In the genomic region with DNA sequence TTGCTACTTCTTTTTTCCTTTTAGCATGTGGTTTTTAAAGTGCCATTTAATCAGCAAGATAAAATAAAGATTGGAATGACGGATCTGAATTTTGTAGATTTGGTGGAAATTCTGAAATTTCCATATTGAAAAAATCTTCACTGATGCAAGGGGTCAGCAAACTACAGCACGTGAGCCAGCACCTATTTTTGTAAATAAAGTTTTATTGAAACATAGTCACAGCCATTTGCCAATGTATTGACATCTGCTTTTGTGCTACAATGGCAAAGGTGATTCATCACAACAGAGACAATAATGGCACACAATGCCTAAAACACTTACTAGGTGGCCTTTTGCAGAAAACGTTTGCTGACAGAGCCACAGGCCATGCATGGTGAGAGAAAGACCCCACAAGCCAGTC, we compare ENCODE assay signal across 2 cellular contexts.
TF ChIP-seq lines count a peak whose summit lies in the region.

No MANE protein-coding gene starts in this region.

TF ChIP-seq in GM12878, 131 proteins besides CTCF, POLR2A, EP300 and RAD21:
- TF ChIP-seq POLR2AphosphoS5 (IDR thresholded peaks at IDR 0.05; ENCODE audit: low read length), result no peak
- TF ChIP-seq, protein P1, sequence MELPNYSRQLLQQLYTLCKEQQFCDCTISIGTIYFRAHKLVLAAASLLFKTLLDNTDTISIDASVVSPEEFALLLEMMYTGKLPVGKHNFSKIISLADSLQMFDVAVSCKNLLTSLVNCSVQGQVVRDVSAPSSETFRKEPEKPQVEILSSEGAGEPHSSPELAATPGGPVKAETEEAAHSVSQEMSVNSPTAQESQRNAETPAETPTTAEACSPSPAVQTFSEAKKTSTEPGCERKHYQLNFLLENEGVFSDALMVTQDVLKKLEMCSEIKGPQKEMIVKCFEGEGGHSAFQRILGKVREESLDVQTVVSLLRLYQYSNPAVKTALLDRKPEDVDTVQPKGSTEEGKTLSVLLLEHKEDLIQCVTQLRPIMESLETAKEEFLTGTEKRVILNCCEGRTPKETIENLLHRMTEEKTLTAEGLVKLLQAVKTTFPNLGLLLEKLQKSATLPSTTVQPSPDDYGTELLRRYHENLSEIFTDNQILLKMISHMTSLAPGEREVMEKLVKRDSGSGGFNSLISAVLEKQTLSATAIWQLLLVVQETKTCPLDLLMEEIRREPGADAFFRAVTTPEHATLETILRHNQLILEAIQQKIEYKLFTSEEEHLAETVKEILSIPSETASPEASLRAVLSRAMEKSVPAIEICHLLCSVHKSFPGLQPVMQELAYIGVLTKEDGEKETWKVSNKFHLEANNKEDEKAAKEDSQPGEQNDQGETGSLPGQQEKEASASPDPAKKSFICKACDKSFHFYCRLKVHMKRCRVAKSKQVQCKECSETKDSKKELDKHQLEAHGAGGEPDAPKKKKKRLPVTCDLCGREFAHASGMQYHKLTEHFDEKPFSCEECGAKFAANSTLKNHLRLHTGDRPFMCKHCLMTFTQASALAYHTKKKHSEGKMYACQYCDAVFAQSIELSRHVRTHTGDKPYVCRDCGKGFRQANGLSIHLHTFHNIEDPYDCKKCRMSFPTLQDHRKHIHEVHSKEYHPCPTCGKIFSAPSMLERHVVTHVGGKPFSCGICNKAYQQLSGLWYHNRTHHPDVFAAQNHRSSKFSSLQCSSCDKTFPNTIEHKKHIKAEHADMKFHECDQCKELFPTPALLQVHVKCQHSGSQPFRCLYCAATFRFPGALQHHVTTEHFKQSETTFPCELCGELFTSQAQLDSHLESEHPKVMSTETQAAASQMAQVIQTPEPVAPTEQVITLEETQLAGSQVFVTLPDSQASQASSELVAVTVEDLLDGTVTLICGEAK (IDR thresholded peaks at IDR 0.05; ENCODE audit: borderline replicate concordance), result peak; percentile 67
TF ChIP-seq in GM12878: peak in this region for 1.

TF ChIP-seq in K562, 482 proteins besides CTCF, POLR2A, EP300 and RAD21:
- no peak for TF ChIP-seq CBFA2T3 (IDR thresholded peaks at IDR 0.05)
- no peak for TF ChIP-seq MCM3 (IDR thresholded peaks at IDR 0.05)
- no peak for TF ChIP-seq ZNF436 (CRISPR knock-in tag; IDR thresholded peaks at IDR 0.05)
- TF ChIP-seq, protein P1 (IDR thresholded peaks at IDR 0.05), result peak; percentile 81
- TF ChIP-seq, protein P1 (CRISPR knock-in tag; IDR thresholded peaks at IDR 0.05), result peak; percentile 80
- TF ChIP-seq FOXA1 (IDR thresholded peaks at IDR 0.05; ENCODE audit: borderline replicate concordance), result no peak
